In genomic region chr18:74896390-74896991, GRCh38 we compare ENCODE assay signal across 8 cellular contexts.
DNase-seq lines count a peak whose midpoint lies in the region; ATAC-seq, FAIRE-seq and TF ChIP-seq lines count a peak whose summit lies in the region.

No MANE protein-coding gene starts in this region.

- H3K27me3 ChIP-seq in right lobe of liver (no peaks in the 10 kb centered on the region), tibial artery (no peaks in the 10 kb centered on the region)

- no peaks in the 10 kb centered on the region for H3K4me1 ChIP-seq in right lobe of liver
- no peaks in the 10 kb centered on the region for H3K4me1 ChIP-seq in tibial artery

- peak; percentile 38 for TF ChIP-seq CTCF in D721Med (IDR thresholded peaks at IDR 0.05; ENCODE audit: insufficient read depth, missing control alignments)
- peak; percentile 61 to 77 (median 72) for TF ChIP-seq CTCF in right lobe of liver (IDR thresholded peaks at IDR 0.05)
- peak; percentile 25 to 34 for TF ChIP-seq CTCF in tibial artery (IDR thresholded peaks at IDR 0.05)
- TF ChIP-seq CTCF in omental fat pad (IDR thresholded peaks at IDR 0.05): no peak

- H3K36me3 ChIP-seq in right lobe of liver (no peaks in the 10 kb centered on the region), tibial artery (no peaks in the 10 kb centered on the region)

- DNase-seq in D721Med (ENCODE audit: insufficient read length, low spot score) (no peak), HT1080 (ENCODE audit: low read depth) (peak; percentile 58), RCC 7860 (ENCODE audit: low spot score) (peak; percentile 13), T47D (ENCODE audit: low read depth in 1 of 2, low spot score in 1 of 2) (peak; percentile 30 to 70), right lobe of liver (peak; percentile 49 to 72 (median 65)), tibial artery (no peak), omental fat pad (ENCODE audit: low spot score) (no peak)

- FAIRE-seq in D721Med (lab: Jason Lieb, UNC): no peak
- no peak for FAIRE-seq in RCC 7860 (lab: Jason Lieb, UNC)

- peak; percentile 57 for ATAC-seq in GM19455 (IDR thresholded peaks at IDR 0.05; ENCODE audit: unreplicated experiment)
- ATAC-seq in right lobe of liver: peak; percentile 98 to 100 (median 99)
- ATAC-seq in omental fat pad (ENCODE audit: low FRiP score): no peak

- H3K27ac ChIP-seq in right lobe of liver (no peak overlapping the region), tibial artery (no peak overlapping the region)

- H3K4me3 ChIP-seq in right lobe of liver (no peak overlapping the region), tibial artery (no peak overlapping the region)

- no peak for TF ChIP-seq POLR2A in right lobe of liver (IDR thresholded peaks at IDR 0.05)

- WGBS in right lobe of liver (ENCODE audit: insufficient coverage, low coverage, low lambda C conversion rate, missing lambda C conversion rate): 12% methylated on average over 4 of the region's 4 CpGs

- H3K9me3 ChIP-seq in right lobe of liver (no peaks in the 10 kb centered on the region), tibial artery (no peaks in the 10 kb centered on the region)

- in situ Hi-C loops in T47D (cut with HindIII; ENCODE audit: low pct_unique_long_range_greater_than_20kb, low sequenced_read_pairs): no loop called here

- intact Hi-C loops in right lobe of liver (cut with DNase I) (no loop called here), tibial artery (cut with DNase I; ENCODE audit: low total_unique reads) (no loop called here)

Comparison
In these comparisons a context has a peak if more than half of its experiments do, and no peak if none do; other contexts are left out.
1. DNase-seq: peak in HT1080 (single experiment), RCC 7860 (single experiment), T47D (2 of 2) and right lobe of liver (3 of 3); none in D721Med (single experiment), tibial artery (0 of 2) and omental fat pad (single experiment).
2. CTCF ChIP-seq: peak in D721Med (single experiment), right lobe of liver (4 of 4) and tibial artery (2 of 2); none in omental fat pad (0 of 3).